In genomic region chr11:69049490-69049867, GRCh38 we compare ENCODE assay signal across 1 cellular context.
TF ChIP-seq lines count a peak whose summit lies in the region.

No MANE protein-coding gene starts in this region.

TF ChIP-seq in HepG2, 621 proteins besides CTCF, POLR2A, EP300 and RAD21:
- TF ChIP-seq ZNF660 (CRISPR knock-in tag; IDR thresholded peaks at IDR 0.05; ENCODE audit: borderline replicate concordance, low read depth), result no peak
- 0 out of 2 replicates have a peak, but pooled peaks have one; percentile 38 for TF ChIP-seq ZNF441 (CRISPR knock-in tag; IDR thresholded peaks at IDR 0.05; ENCODE audit: borderline replicate concordance)
- no peak for TF ChIP-seq ZHX2 (IDR thresholded peaks at IDR 0.05; ENCODE audit: low read depth)
- TF ChIP-seq ZHX2 (CRISPR knock-in tag; IDR thresholded peaks at IDR 0.05; ENCODE audit: borderline replicate concordance), result no peak
- no peak for TF ChIP-seq SMARCC2 (IDR thresholded peaks at IDR 0.05)
- TF ChIP-seq RBM39 (IDR thresholded peaks at IDR 0.05; ENCODE audit: low read depth, low read length, poor library complexity, severe bottlenecking), result peak; percentile 8
- TF ChIP-seq RORA (CRISPR knock-in tag; IDR thresholded peaks at IDR 0.05), result no peak
TF ChIP-seq in HepG2: peak in this region for 2.
